Comparison of ENCODE assay signal across 1 cellular context in genomic region chr20:63944078-63944941, GRCh38.
TF ChIP-seq lines count a peak whose summit lies in the region.

No MANE protein-coding gene starts in this region.

TF ChIP-seq in K562, 482 proteins besides CTCF, POLR2A, EP300 and RAD21:
- TF ChIP-seq POLR2G (IDR thresholded peaks at IDR 0.05; ENCODE audit: low read depth, low read length), result peak; percentile 57
- no peak for TF ChIP-seq MXI1 (IDR thresholded peaks at IDR 0.05; ENCODE audit: low read depth, low read length)
- TF ChIP-seq ATF2 (CRISPR knock-in tag; IDR thresholded peaks at IDR 0.05), result no peak
- no peak for TF ChIP-seq MCM3 (IDR thresholded peaks at IDR 0.05)
- TF ChIP-seq KLF13 (tag; IDR thresholded peaks at IDR 0.05; ENCODE audit: borderline replicate concordance, low read depth), result no peak
- no peak for TF ChIP-seq LARP7 (IDR thresholded peaks at IDR 0.05)
- peak; percentile 78 for TF ChIP-seq RBM22 (IDR thresholded peaks at IDR 0.05; ENCODE audit: low read depth, low read length, poor library complexity, severe bottlenecking)
